Comparison of ENCODE assay signal across 8 cellular contexts in genomic region chr2:102005989-102006885, GRCh38. TPM values are rescaled to one million over a fixed set of nuclear protein-coding genes. Genes with fewer than 3 reads are reported as not detected.
A peak's percentile ranks its signal among the peaks of the same experiment; 100 is the strongest.
DNase-seq lines count a peak whose midpoint lies in the region; ATAC-seq, FAIRE-seq and TF ChIP-seq lines count a peak whose summit lies in the region.

No MANE protein-coding gene starts in this region.

- WGBS in body of pancreas, 2 donors: 51 to 53% methylated on average over 15 of the region's 15 CpGs

- H3K9me3 ChIP-seq in body of pancreas (no peaks in the 10 kb centered on the region), kidney (ENCODE audit: control insufficient read depth in 1 of 2, low read length in 2 of 2) (no peaks in the 10 kb centered on the region)

- H3K4me1 ChIP-seq in body of pancreas (no peaks in the 10 kb centered on the region), kidney (ENCODE audit: control insufficient read depth in 1 of 2, insufficient read depth in 1 of 2, low read depth in 1 of 2, low read length in 2 of 2) (peaks cover 3 to 7% of the 10 kb centered on the region in 2 donors)

- H3K27me3 ChIP-seq in body of pancreas: no peaks in the 10 kb centered on the region

- TF ChIP-seq POLR2A in body of pancreas (IDR thresholded peaks at IDR 0.05): no peak

- H3K9ac ChIP-seq in kidney (ENCODE audit: low read length in 2 of 2): no peak overlapping the region

- DNase-seq in DMS 273 (lab: John Stamatoyannopoulos, UW; ENCODE audit: unreplicated experiment) (peak; percentile 67), NOMO-1 (lab: John Stamatoyannopoulos, UW; ENCODE audit: unreplicated experiment in 2 of 2) (peak; percentile 13 to 66), body of pancreas (peak; percentile 45 to 61 (median 58)), kidney (no peak), amniotic stem cell (lab: John Stamatoyannopoulos, UW) (no peak)
- peak; percentile 46 for DNase-seq in stimulated activated naive CD8-positive, alpha-beta T cell treated with anti-CD3 and anti-CD28 coated beads, Interleukin-15, Interleukin-2, amounts not matched to agents 100 U/mL and 50 U/mL, for 24 hours

- ATAC-seq in GM21723 (IDR thresholded peaks at IDR 0.05; ENCODE audit: unreplicated experiment): peak; percentile 57
- ATAC-seq in body of pancreas: peak; percentile 71
- ATAC-seq in stimulated activated naive CD8-positive, alpha-beta T cell treated with anti-CD3 and anti-CD28 coated beads, Interleukin-15, Interleukin-2, amounts not matched to agents 100 U/mL and 50 U/mL, for 24 hours: no peak
- no peak for ATAC-seq in GM19397 (IDR thresholded peaks at IDR 0.05; ENCODE audit: unreplicated experiment)

- no peak overlapping the region for H3K4me3 ChIP-seq in body of pancreas
- no peak overlapping the region for H3K4me3 ChIP-seq in kidney (ENCODE audit: low read length in 2 of 2)

- no peak overlapping the region for H3K27ac ChIP-seq in body of pancreas
- H3K27ac ChIP-seq in kidney (ENCODE audit: low read depth in 2 of 2, low read length in 2 of 2): no peak overlapping the region

- TF ChIP-seq CTCF in body of pancreas (IDR thresholded peaks at IDR 0.05): peak; percentile 31 to 64 (median 61)
- peak; percentile 57 for TF ChIP-seq CTCF in kidney (IDR thresholded peaks at IDR 0.05; ENCODE audit: borderline replicate concordance, extremely low read depth, insufficient read depth)

- intact Hi-C loops in body of pancreas (cut with DNase I) (no loop called here), kidney (cut with DNase I) (no loop called here)

- FAIRE-seq in kidney (lab: Jason Lieb, UNC): no peak

- H3K36me3 ChIP-seq in body of pancreas (replicated peaks in 1 of 2; ENCODE audit: insufficient read depth in 1 of 2, low read depth in 2 of 2): no peaks in the 10 kb centered on the region
- H3K36me3 ChIP-seq in kidney (ENCODE audit: control insufficient read depth in 1 of 2, insufficient read depth in 2 of 2, low read length in 2 of 2): no peaks in the 10 kb centered on the region

RNA-seq across cellular contexts. Expression of gene IL1R2, which starts 14.5 kb away (rescaled TPM):
- 1 to 10 TPM in 1 of 2 donors, not detected in 1; 8.0 TPM for total RNA-seq in body of pancreas
- 20.0 TPM for total RNA-seq in kidney
- 11.2 TPM for polyA plus RNA-seq in kidney (ENCODE audit: insufficient read depth, low read depth, low replicate concordance)

Comparison
In these comparisons a context has a peak if more than half of its experiments do, and no peak if none do; other contexts are left out.
1. DNase-seq: peak in DMS 273 (single experiment), NOMO-1 (2 of 2), body of pancreas (4 of 4) and stimulated activated naive CD8-positive, alpha-beta T cell treated with anti-CD3 and anti-CD28 coated beads, Interleukin-15, Interleukin-2, amounts not matched to agents 100 U/mL and 50 U/mL, for 24 hours (single experiment); none in kidney (single experiment) and amniotic stem cell (single experiment).
2. ATAC-seq: peak in GM21723 (single experiment) and body of pancreas (single experiment); none in stimulated activated naive CD8-positive, alpha-beta T cell treated with anti-CD3 and anti-CD28 coated beads, Interleukin-15, Interleukin-2, amounts not matched to agents 100 U/mL and 50 U/mL, for 24 hours (single experiment) and GM19397 (single experiment).